Comparison of ENCODE assay signal across 39 cellular contexts in the genomic region with DNA sequence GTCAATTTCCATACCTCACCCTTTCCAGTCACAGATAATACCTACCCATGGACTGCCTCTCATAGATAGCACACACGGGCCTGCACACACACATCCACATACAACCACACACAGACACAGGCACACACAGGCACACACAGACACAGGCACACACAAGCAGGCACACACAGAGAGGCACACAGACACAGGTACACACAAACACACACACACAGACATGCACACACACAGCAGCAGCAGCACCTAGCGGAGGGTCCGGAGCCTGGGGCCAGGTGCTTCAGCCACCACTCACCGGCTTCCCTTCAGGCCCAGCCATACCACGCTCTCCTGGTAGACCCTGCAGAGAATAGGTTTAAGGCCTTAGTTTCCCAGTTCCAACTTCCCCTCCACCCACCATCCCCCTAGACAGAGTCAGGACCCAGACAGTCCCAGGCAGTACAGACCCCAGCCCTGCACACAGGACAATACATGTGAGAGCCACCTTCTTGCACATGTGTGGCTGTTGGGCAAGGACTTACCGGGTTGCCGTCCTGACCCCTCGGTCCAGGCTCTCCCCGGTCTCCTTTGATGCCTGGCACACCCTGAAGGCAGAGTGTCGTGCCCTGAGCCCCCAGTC. TPM values are rescaled to one million over a fixed set of nuclear protein-coding genes. Genes with fewer than 3 reads are reported as not detected.
"Had no signal": no experiment of that assay in that cellular context is flagged by ENCODE, and none has a peak within 500 bp of the region (broad histone marks: within the 10 kb centered on the region; RNA-seq: fewer than 3 reads in every experiment).

No MANE protein-coding gene starts in this region.

- H3K27me3 ChIP-seq: brain microvascular endothelial cell, cardiac muscle cell, Peyer's patch had no signal

- H3K4me1 ChIP-seq: Peyer's patch had no signal

- H3K4me3 Mint-ChIP-seq: activated B cell treated with CpG ODN at 0.5 μM for 24 hours; activated CD4-positive, alpha-beta memory T cell treated with anti-CD3 and anti-CD28 coated beads for 36 hours; activated T-cell treated with anti-CD3 and anti-CD28 coated beads, Interleukin-2, amount 50 U/mL, for 72 hours; activated T-helper 17 cell treated with anti-CD3 and anti-CD28 coated beads, Interleukin-2, amount 50 U/mL, for 72 hours; central memory CD8-positive, alpha-beta T cell had no signal

- H3K9ac ChIP-seq: KMS-11 had no signal

- H3K27ac ChIP-seq: brain microvascular endothelial cell, cardiac muscle cell, KMS-11, Peyer's patch, VCaP had no signal

- DNase-seq: activated B cell treated with CpG ODN at 0.5 μM for 24 hours; activated CD4-positive, alpha-beta memory T cell treated with anti-CD3 and anti-CD28 coated beads for 36 hours; activated CD4-positive, alpha-beta T cell treated with anti-CD3 and anti-CD28 coated beads for 4 hours; activated CD4-positive, alpha-beta T cell treated with anti-CD3 and anti-CD28 coated beads, Interleukin-2, amount 50 U/mL, for 1 hour; activated CD4-positive, CD25-positive, alpha-beta regulatory T cell treated with anti-CD3 and anti-CD28 coated beads, Interleukin-2, amount 50 U/mL, for 72 hours; activated effector memory CD4-positive, alpha-beta T cell treated with anti-CD3 and anti-CD28 coated beads, Interleukin-2, amount 50 U/mL, for 16 hours; activated naive CD4-positive, alpha-beta T cell; activated T-cell treated with anti-CD3 and anti-CD28 coated beads, Interleukin-2, amount 50 U/mL, for 1 hour; activated T-cell treated with anti-CD3 and anti-CD28 coated beads, Interleukin-2, amount 50 U/mL, for 72 hours; amniotic stem cell; aorta; brain microvascular endothelial cell; MM.1S; MV-4-11; NCI-H1092; NCI-H146; NCI-H187; NCI-H2029 treated with DMSO at 0.1 percent for 48 hours; NCI-H2107; NCI-H2171; NCI-H510A; NCI-H526; NCI-H748 treated with DMSO at 0.1 percent for 48 hours; NK-92 treated with Interleukin-12 subunit alpha and Interleukin-12 subunit beta, amount 100 ng/mL, for 24 hours; PC-3; Peyer's patch; Right ventricle myocardium superior; SW 1271; T-helper 1 cell; T-helper 2 cell; T-helper 9 cell had no signal

- H3K27ac Mint-ChIP-seq: activated B cell treated with CpG ODN at 0.5 μM for 24 hours; activated CD4-positive, alpha-beta memory T cell treated with anti-CD3 and anti-CD28 coated beads for 36 hours; activated naive CD4-positive, alpha-beta T cell treated with anti-CD3 and anti-CD28 coated beads, Interleukin-2, amount 50 U/mL, for 72 hours; activated T-cell treated with anti-CD3 and anti-CD28 coated beads, Interleukin-2, amount 50 U/mL, for 72 hours; activated T-helper 17 cell treated with anti-CD3 and anti-CD28 coated beads, Interleukin-2, amount 50 U/mL, for 72 hours had no signal

- H3K4me3 ChIP-seq: cardiac muscle cell, Peyer's patch had no signal

- ATAC-seq: activated naive CD4-positive, alpha-beta T cell treated with anti-CD3 and anti-CD28 coated beads, Interleukin-2, amount 50 U/mL, for 72 hours; activated T-cell treated with anti-CD3 and anti-CD28 coated beads, Interleukin-2, amount 50 U/mL, for 72 hours; activated T-helper 17 cell treated with anti-CD3 and anti-CD28 coated beads, Interleukin-2, amount 50 U/mL, for 72 hours; PC-3 had no signal

- H3K4me1 Mint-ChIP-seq: activated B cell treated with CpG ODN at 0.5 μM for 24 hours; activated T-helper 17 cell treated with anti-CD3 and anti-CD28 coated beads, Interleukin-2, amount 50 U/mL, for 72 hours; central memory CD8-positive, alpha-beta T cell had no signal

- H3K36me3 Mint-ChIP-seq: activated CD4-positive, alpha-beta memory T cell treated with anti-CD3 and anti-CD28 coated beads for 36 hours; activated naive CD4-positive, alpha-beta T cell treated with anti-CD3 and anti-CD28 coated beads, Interleukin-2, amount 50 U/mL, for 72 hours had no signal

- H3K4me2 ChIP-seq: KMS-11 had no signal

- H3K27me3 Mint-ChIP-seq: activated B cell treated with CpG ODN at 0.5 μM for 24 hours; activated CD4-positive, alpha-beta memory T cell treated with anti-CD3 and anti-CD28 coated beads for 36 hours; activated T-helper 17 cell treated with anti-CD3 and anti-CD28 coated beads, Interleukin-2, amount 50 U/mL, for 72 hours; central memory CD8-positive, alpha-beta T cell had no signal

- H3K9me3 Mint-ChIP-seq: activated B cell treated with CpG ODN at 0.5 μM for 24 hours; activated CD4-positive, alpha-beta memory T cell treated with anti-CD3 and anti-CD28 coated beads for 36 hours; activated naive CD4-positive, alpha-beta T cell treated with anti-CD3 and anti-CD28 coated beads, Interleukin-2, amount 50 U/mL, for 72 hours; activated T-cell treated with anti-CD3 and anti-CD28 coated beads, Interleukin-2, amount 50 U/mL, for 72 hours; activated T-helper 17 cell treated with anti-CD3 and anti-CD28 coated beads, Interleukin-2, amount 50 U/mL, for 72 hours; central memory CD8-positive, alpha-beta T cell had no signal

- H3K9me3 ChIP-seq: Peyer's patch had no signal

- H3K36me3 ChIP-seq: Peyer's patch had no signal

RNA-seq across cellular contexts. Expression of gene UCN2, which starts 10.5 kb away (rescaled TPM):
- total RNA-seq: activated B cell treated with CpG ODN at 0.5 μM for 24 hours; activated CD4-positive, alpha-beta memory T cell treated with anti-CD3 and anti-CD28 coated beads for 36 hours; activated CD8-positive, alpha-beta memory T cell treated with anti-CD3 and anti-CD28 coated beads for 36 hours; activated T-cell treated with anti-CD3 and anti-CD28 coated beads, Interleukin-2, amount 50 U/mL, for 72 hours; Right ventricle myocardium superior had no signal

RNA-seq across cellular contexts. Expression of gene TMEM89, which starts 47.5 kb away (rescaled TPM):
- total RNA-seq: activated B cell treated with CpG ODN at 0.5 μM for 24 hours; activated CD8-positive, alpha-beta memory T cell treated with anti-CD3 and anti-CD28 coated beads for 36 hours; activated T-cell treated with anti-CD3 and anti-CD28 coated beads, Interleukin-2, amount 50 U/mL, for 72 hours; aorta; cardiac muscle cell; LHCN-M2; PC-3; Peyer's patch; Right ventricle myocardium superior had no signal
